Comparison of ENCODE assay signal across 20 cellular contexts in the genomic region with DNA sequence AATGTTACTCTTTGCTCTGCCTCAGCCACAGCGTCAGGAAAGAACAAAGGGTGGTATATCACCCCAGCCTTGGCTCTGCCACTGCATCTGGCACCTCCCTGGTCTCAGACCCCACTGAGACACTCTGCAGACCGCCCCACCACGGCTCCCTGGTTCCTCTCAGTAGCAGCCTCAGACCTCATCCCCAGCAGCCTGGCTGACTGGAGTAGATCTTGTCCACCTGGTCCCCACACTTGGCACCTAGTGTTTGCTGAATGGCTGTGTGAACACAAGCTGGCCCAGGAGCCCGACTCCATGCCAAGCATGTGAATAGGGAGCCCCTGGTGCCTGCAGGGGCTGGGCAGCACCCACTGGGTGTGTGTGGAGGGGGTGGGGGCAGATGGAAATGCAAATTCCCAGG. TPM values are rescaled to one million over a fixed set of nuclear protein-coding genes. Genes with fewer than 3 reads are reported as not detected.
DNase-seq lines count a peak whose midpoint lies in the region; ATAC-seq, FAIRE-seq and TF ChIP-seq lines count a peak whose summit lies in the region.
"Had no signal": no experiment of that assay in that cellular context is flagged by ENCODE, and none has a peak within 500 bp of the region (broad histone marks: within the 10 kb centered on the region; RNA-seq: fewer than 3 reads in every experiment).

No MANE protein-coding gene starts in this region.

- ATAC-seq in K562: no peak
- peak in 2 of 4 donors; percentile 12 for ATAC-seq in right lobe of liver
- ATAC-seq in natural killer cell treated with Interleukin-12 subunit alpha and Interleukin-12 subunit beta and Interleukin-15 and Interleukin-18, amount 100 ng/mL, for 72 hours: no peak
- ATAC-seq in effector memory CD8-positive, alpha-beta T cell (replicated peaks): no peak
- ATAC-seq: T-cell had no signal

- CTCF ChIA-PET in K562 (lab: Yijun Ruan, JAX; ENCODE audit: low intra/inter-chr PET ratio): no interaction called here

- in situ Hi-C loops in K562 (cut with MboI): no loop called here

- H3K27me3 ChIP-seq in H7 (ENCODE audit: control insufficient read depth, insufficient read depth, low read length) (peaks cover 16% of the 10 kb centered on the region; the same call in 1 of the 2 replicates), K562 (ENCODE audit: control insufficient read depth in 2 of 2, insufficient read depth in 2 of 2, low read length in 2 of 2) (no peaks in the 10 kb centered on the region), right lobe of liver (no peaks in the 10 kb centered on the region)

- H3K79me2 ChIP-seq in K562 (ENCODE audit: control insufficient read depth, insufficient read depth, low read length): no peaks in the 10 kb centered on the region

- no TSS peak for BruUV-seq in K562 (replicated peaks; lab: Mats Ljungman, UMichigan)

- H3K36me3 ChIP-seq in H7 (replicated peaks; ENCODE audit: control insufficient read depth, insufficient read depth, low read length): peaks cover 7% of the 10 kb centered on the region
- peaks cover 46% of the 10 kb centered on the region; the same call in 2 of the 3 replicates for H3K36me3 ChIP-seq in K562 (ENCODE audit: control insufficient read depth, insufficient read depth, low read length)
- H3K36me3 ChIP-seq in right lobe of liver: peaks cover 0 to 39% (median 9%) of the 10 kb centered on the region in 4 donors

- no peak overlapping the region for H3K4me3 Mint-ChIP-seq in natural killer cell treated with Interleukin-12 subunit alpha and Interleukin-12 subunit beta and Interleukin-15 and Interleukin-18, amount 100 ng/mL, for 72 hours
- H3K4me3 Mint-ChIP-seq in effector memory CD8-positive, alpha-beta T cell: no peak overlapping the region
- H3K4me3 Mint-ChIP-seq: HFFc6, T-cell had no signal

- H3K4me1 ChIP-seq in K562 (replicated peaks in 1 of 2; ENCODE audit: control insufficient read depth in 2 of 2, insufficient read depth in 2 of 2, low read length in 2 of 2) (peaks cover 2 to 14% of the 10 kb centered on the region in 2 experiments; a peak in 3 of 5 replicates), right lobe of liver (peaks cover 0 to 32% (median 16%) of the 10 kb centered on the region in 4 donors)

- no peaks in the 10 kb centered on the region for H3K36me3 Mint-ChIP-seq in natural killer cell treated with Interleukin-12 subunit alpha and Interleukin-12 subunit beta and Interleukin-15 and Interleukin-18, amount 100 ng/mL, for 72 hours
- H3K36me3 Mint-ChIP-seq in effector memory CD8-positive, alpha-beta T cell (ENCODE audit: insufficient read depth): peaks cover 25% of the 10 kb centered on the region

- TF ChIP-seq EP300 in K562 (IDR thresholded peaks at IDR 0.05; ENCODE audit: low read length): no peak

- TF ChIP-seq CTCF in K562 (IDR thresholded peaks at IDR 0.05 in 2 of 3, conservative IDR thresholded peaks at IDR 0.05 in 1 of 3; ENCODE audit: insufficient read depth in 2 of 3, low read depth in 1 of 3, low read length in 3 of 3) (no peak), right lobe of liver (IDR thresholded peaks at IDR 0.05) (no peak)

- TF ChIP-seq RAD21 in K562 (CRISPR knock-in tag; conservative IDR thresholded peaks at IDR 0.05 in 1 of 2, IDR thresholded peaks at IDR 0.05 in 1 of 2): no peak

- H3K9me1 ChIP-seq in K562 (ENCODE audit: control insufficient read depth, insufficient read depth, low read length): peaks cover under 1% of the 10 kb centered on the region

- H3K9me3 ChIP-seq in K562 (replicated peaks; ENCODE audit: control insufficient read depth, insufficient read depth, low read depth, low read length) (no peaks in the 10 kb centered on the region), right lobe of liver (no peaks in the 10 kb centered on the region)

- H3K4me1 Mint-ChIP-seq in natural killer cell treated with Interleukin-12 subunit alpha and Interleukin-12 subunit beta and Interleukin-15 and Interleukin-18, amount 100 ng/mL, for 72 hours (ENCODE audit: low read depth in 2 of 2): peaks cover 0 to 8% of the 10 kb centered on the region in 2 donors
- H3K4me1 Mint-ChIP-seq in effector memory CD8-positive, alpha-beta T cell (ENCODE audit: low read depth in 2 of 2): peaks cover 5 to 9% of the 10 kb centered on the region in 2 donors

- no peaks in the 10 kb centered on the region for H3K9me3 Mint-ChIP-seq in natural killer cell treated with Interleukin-12 subunit alpha and Interleukin-12 subunit beta and Interleukin-15 and Interleukin-18, amount 100 ng/mL, for 72 hours
- H3K9me3 Mint-ChIP-seq in effector memory CD8-positive, alpha-beta T cell: no peaks in the 10 kb centered on the region
- H3K9me3 Mint-ChIP-seq: HFFc6, T-cell had no signal

- 76% methylated on average over 4 of the region's 4 CpGs for WGBS in K562 (ENCODE audit: insufficient coverage, low coverage, missing lambda C conversion rate)
- 60% methylated on average over 2 of the region's 4 CpGs for WGBS in right lobe of liver (ENCODE audit: insufficient coverage, low coverage, low lambda C conversion rate, missing lambda C conversion rate)

- POLR2A ChIA-PET in K562 (lab: Yijun Ruan, JAX): interaction anchor here (0.6 kb wide), 1 partner anchor 25 kb away, joined by 6 read pairs; no protein-coding TSS in a partner anchor

- FAIRE-seq in K562 (lab: Jason Lieb, UNC): no peak
- FAIRE-seq: H54, RCC 7860 had no signal

- H4K20me1 ChIP-seq in K562 (replicated peaks; ENCODE audit: control insufficient read depth, insufficient read depth, low read length): no peaks in the 10 kb centered on the region; the same call in 1 of the 2 replicates

- no peak overlapping the region for H3K4me3 ChIP-seq in H7 (ENCODE audit: insufficient read depth, low read depth, low read length)
- no peak overlapping the region for H3K4me3 ChIP-seq in K562
- H3K4me3 ChIP-seq in right lobe of liver: no peak overlapping the region
- H3K4me3 ChIP-seq: SK-N-MC had no signal

- no peak overlapping the region for H3K27ac ChIP-seq in K562 (ENCODE audit: extremely low read depth, low read depth, low read length)
- peak overlapping the region in 2 of 3 donors; percentile 36 to 70 for H3K27ac ChIP-seq in right lobe of liver
- H3K27ac ChIP-seq: SK-N-MC had no signal

- intact Hi-C loops in K562 (cut with micrococcal nuclease): no loop called here
- intact Hi-C loops in right lobe of liver (cut with DNase I): no loop called here

- no peak overlapping the region; a peak in 1 of 4 replicates for H3K9ac ChIP-seq in K562 (ENCODE audit: insufficient read depth in 1 of 2, low read depth in 2 of 2, low read length in 2 of 2)

- H3K4me2 ChIP-seq in K562 (ENCODE audit: insufficient read depth, low read length): no peak overlapping the region

- no peak; the same call in 1 of the 2 replicates for TF ChIP-seq POLR2A in K562 (conservative IDR thresholded peaks at IDR 0.05)
- no peak for TF ChIP-seq POLR2A in right lobe of liver (IDR thresholded peaks at IDR 0.05)

- H3K27ac Mint-ChIP-seq in natural killer cell treated with Interleukin-12 subunit alpha and Interleukin-12 subunit beta and Interleukin-15 and Interleukin-18, amount 100 ng/mL, for 72 hours: no peak overlapping the region
- no peak overlapping the region for H3K27ac Mint-ChIP-seq in effector memory CD8-positive, alpha-beta T cell
- H3K27ac Mint-ChIP-seq: HFFc6, T-cell had no signal

- DNase-seq in H7 (peak; percentile 36), K562 (ENCODE audit: extremely low read depth in 1 of 4, low spot score in 3 of 4) (no peak), right lobe of liver (no peak), DMS53 treated with DMSO at 0.1 percent for 48 hours (lab: John Stamatoyannopoulos, UW; ENCODE audit: unreplicated experiment) (no peak), EL (no peak)
- no peak for DNase-seq in natural killer cell treated with Interleukin-12 subunit alpha and Interleukin-12 subunit beta and Interleukin-15 and Interleukin-18, amount 100 ng/mL, for 72 hours (ENCODE audit: low spot score)
- no peak for DNase-seq in effector memory CD8-positive, alpha-beta T cell
- DNase-seq: ACHN, HFFc6, IMR-90, Karpas-422, NCI-H1417 treated with DMSO at 0.1 percent for 48 hours, NCI-H2029, NCI-H2171 treated with DMSO at 0.1 percent for 48 hours, SHP77, T-cell had no signal

- peaks cover 9 to 15% of the 10 kb centered on the region in 2 donors for H3K27me3 Mint-ChIP-seq in natural killer cell treated with Interleukin-12 subunit alpha and Interleukin-12 subunit beta and Interleukin-15 and Interleukin-18, amount 100 ng/mL, for 72 hours
- H3K27me3 Mint-ChIP-seq in effector memory CD8-positive, alpha-beta T cell: peaks cover 7 to 14% of the 10 kb centered on the region in 2 donors

- no peak overlapping the region for H2AFZ ChIP-seq in K562 (ENCODE audit: low read depth, low read length)

RNA-seq across cellular contexts. Expression of a gene that starts 2.1 kb away (rescaled TPM):
- 0.52 and 1.4 TPM in 2 replicates for total RNA-seq in H7 (2014; rRNA removed; shearing (Covaris generic))
- total RNA-seq in K562 (2011; cell fraction: chromatin; rRNA removed; ENCODE audit: low replicate concordance): 0.19 TPM in 1 of 2 replicates, not detected in the other
- not detected in 2 replicates for total RNA-seq in K562 (2011; cell fraction: nucleolus; rRNA removed)
- not detected in 2 replicates for total RNA-seq in K562 (2011; cell fraction: nucleoplasm; rRNA removed)
- total RNA-seq in K562 (2014; rRNA removed): not detected in 2 replicates
- not detected in 2 replicates for total RNA-seq in K562 (2014; rRNA removed; fragmentation: Illumina TruSeq; extraction: Trizol)
- not detected in 2 replicates for total RNA-seq in K562 (2015; rRNA removed; fragmentation: Illumina TruSeq; extraction: Trizol)
- total RNA-seq in K562 (2021): not detected in 2 replicates
- 0.05 TPM in 1 of 2 replicates, not detected in the other for polyA plus RNA-seq in K562 (2011; rRNA removed)
- 0.09 TPM in 1 of 2 replicates, not detected in the other for polyA plus RNA-seq in K562 (2011; cell fraction: cytosol; rRNA removed)
- 0.18 and 0.23 TPM in 2 replicates for polyA plus RNA-seq in K562 (2011; cell fraction: nucleus; rRNA removed)
- not detected in 2 replicates for polyA plus RNA-seq in K562 (2012)
- not detected in 2 replicates for polyA plus RNA-seq in K562 (2014; fragmentation: Illumina TruSeq; extraction: Trizol)
- not detected for polyA plus RNA-seq in K562 (2014; fragmentation: Nextera tagmentation; extraction: Ambion mirVana)
- not detected in 2 replicates for polyA plus RNA-seq in K562 (2014; rRNA removed)
- not detected in 2 replicates for polyA minus RNA-seq in K562 (2011; rRNA and poly(A)+ RNA removed)
- not detected in 2 replicates for polyA minus RNA-seq in K562 (2011; cell fraction: cytosol; rRNA and poly(A)+ RNA removed)
- polyA minus RNA-seq in K562 (2011; cell fraction: nucleus; rRNA and poly(A)+ RNA removed): not detected in 2 replicates
- total RNA-seq in right lobe of liver: 10 to 100 TPM; 10.9 to 64.1 (median 25.3) TPM
- total RNA-seq in natural killer cell treated with Interleukin-12 subunit alpha and Interleukin-12 subunit beta and Interleukin-15 and Interleukin-18, amount 100 ng/mL, for 72 hours: under 1 TPM in 1 of 2 donors, not detected in 1; 0.14 TPM
- total RNA-seq: MCF 10A, T-cell had no signal

RNA-seq across cellular contexts. Expression of a gene that starts 45.1 kb away (rescaled TPM):
- total RNA-seq in H7 (2014; rRNA removed; shearing (Covaris generic)): 43.7 and 44.4 TPM in 2 replicates
- 90.2 and 178 TPM in 2 replicates for total RNA-seq in K562 (2011; cell fraction: chromatin; rRNA removed; ENCODE audit: low replicate concordance)
- total RNA-seq in K562 (2011; cell fraction: nucleolus; rRNA removed): 124 and 128 TPM in 2 replicates
- total RNA-seq in K562 (2011; cell fraction: nucleoplasm; rRNA removed): 77.5 and 85.2 TPM in 2 replicates
- total RNA-seq in K562 (2014; rRNA removed) (40.4 and 44.6 TPM in 2 replicates), K562 (2014; rRNA removed; fragmentation: Illumina TruSeq; extraction: Trizol) (16.8 and 17.9 TPM in 2 replicates), K562 (2015; rRNA removed; fragmentation: Illumina TruSeq; extraction: Trizol) (32.4 and 34.3 TPM in 2 replicates), K562 (2021) (45.0 and 53.3 TPM in 2 replicates), right lobe of liver (10 to 100 TPM; 19.7 to 25.9 (median 23.6) TPM)
- polyA plus RNA-seq in K562 (2011; rRNA removed) (28.5 and 30.6 TPM in 2 replicates), K562 (2014; fragmentation: Illumina TruSeq; extraction: Trizol) (35.0 and 36.7 TPM in 2 replicates), K562 (2014; fragmentation: Nextera tagmentation; extraction: Ambion mirVana) (1 to 10 TPM; 1.0 to 1.9 TPM), K562 (2014; rRNA removed) (41.0 and 48.9 TPM in 2 replicates)
- polyA plus RNA-seq in K562 (2011; cell fraction: cytosol; rRNA removed): 20.8 and 33.6 TPM in 2 replicates
- polyA plus RNA-seq in K562 (2011; cell fraction: nucleus; rRNA removed): 96.6 and 109 TPM in 2 replicates
- 43.7 and 43.9 TPM in 2 replicates for polyA plus RNA-seq in K562 (2012)
- 19.3 and 21.7 TPM in 2 replicates for polyA minus RNA-seq in K562 (2011; rRNA and poly(A)+ RNA removed)
- polyA minus RNA-seq in K562 (2011; cell fraction: cytosol; rRNA and poly(A)+ RNA removed): 21.6 and 25.8 TPM in 2 replicates
- polyA minus RNA-seq in K562 (2011; cell fraction: nucleus; rRNA and poly(A)+ RNA removed): 28.8 and 51.3 TPM in 2 replicates
- 10 to 100 TPM; 61.1 to 69.6 TPM for total RNA-seq in natural killer cell treated with Interleukin-12 subunit alpha and Interleukin-12 subunit beta and Interleukin-15 and Interleukin-18, amount 100 ng/mL, for 72 hours

RNA-seq across cellular contexts. Expression of a gene that starts 45.5 kb away (rescaled TPM):
- total RNA-seq in H7 (2014; rRNA removed; shearing (Covaris generic)): 39.9 and 43.3 TPM in 2 replicates
- 132 and 299 TPM in 2 replicates for total RNA-seq in K562 (2011; cell fraction: chromatin; rRNA removed; ENCODE audit: low replicate concordance)
- total RNA-seq in K562 (2011; cell fraction: nucleolus; rRNA removed): 154 and 168 TPM in 2 replicates
- 141 and 151 TPM in 2 replicates for total RNA-seq in K562 (2011; cell fraction: nucleoplasm; rRNA removed)
- 21.1 and 24.1 TPM in 2 replicates for total RNA-seq in K562 (2014; rRNA removed)
- 10.0 and 12.0 TPM in 2 replicates for total RNA-seq in K562 (2014; rRNA removed; fragmentation: Illumina TruSeq; extraction: Trizol)
- 17.2 and 17.8 TPM in 2 replicates for total RNA-seq in K562 (2015; rRNA removed; fragmentation: Illumina TruSeq; extraction: Trizol)
- total RNA-seq in K562 (2021): 43.4 and 48.1 TPM in 2 replicates
- polyA plus RNA-seq in K562 (2011; rRNA removed): 21.0 and 34.2 TPM in 2 replicates
- 25.3 and 40.5 TPM in 2 replicates for polyA plus RNA-seq in K562 (2011; cell fraction: cytosol; rRNA removed)
- 83.2 and 123 TPM in 2 replicates for polyA plus RNA-seq in K562 (2011; cell fraction: nucleus; rRNA removed)
- 30.0 and 42.5 TPM in 2 replicates for polyA plus RNA-seq in K562 (2012)
- 19.4 and 22.5 TPM in 2 replicates for polyA plus RNA-seq in K562 (2014; fragmentation: Illumina TruSeq; extraction: Trizol)
- 1 to 10 TPM; 1.2 to 1.4 TPM for polyA plus RNA-seq in K562 (2014; fragmentation: Nextera tagmentation; extraction: Ambion mirVana)
- 27.4 and 31.4 TPM in 2 replicates for polyA plus RNA-seq in K562 (2014; rRNA removed)
- polyA minus RNA-seq in K562 (2011; rRNA and poly(A)+ RNA removed): 23.0 and 45.7 TPM in 2 replicates
- polyA minus RNA-seq in K562 (2011; cell fraction: cytosol; rRNA and poly(A)+ RNA removed): 28.1 and 43.8 TPM in 2 replicates
- polyA minus RNA-seq in K562 (2011; cell fraction: nucleus; rRNA and poly(A)+ RNA removed): 55.9 and 63.5 TPM in 2 replicates
- total RNA-seq in right lobe of liver: 10 to 100 TPM; 10.4 to 30.4 (median 19.3) TPM
- 100 to 1,000 TPM in 1 of 2 donors, 10 to 100 TPM in 1; 83.7 to 122 TPM for total RNA-seq in natural killer cell treated with Interleukin-12 subunit alpha and Interleukin-12 subunit beta and Interleukin-15 and Interleukin-18, amount 100 ng/mL, for 72 hours
